Comparison of ENCODE assay signal across 11 cellular contexts in the genomic region with DNA sequence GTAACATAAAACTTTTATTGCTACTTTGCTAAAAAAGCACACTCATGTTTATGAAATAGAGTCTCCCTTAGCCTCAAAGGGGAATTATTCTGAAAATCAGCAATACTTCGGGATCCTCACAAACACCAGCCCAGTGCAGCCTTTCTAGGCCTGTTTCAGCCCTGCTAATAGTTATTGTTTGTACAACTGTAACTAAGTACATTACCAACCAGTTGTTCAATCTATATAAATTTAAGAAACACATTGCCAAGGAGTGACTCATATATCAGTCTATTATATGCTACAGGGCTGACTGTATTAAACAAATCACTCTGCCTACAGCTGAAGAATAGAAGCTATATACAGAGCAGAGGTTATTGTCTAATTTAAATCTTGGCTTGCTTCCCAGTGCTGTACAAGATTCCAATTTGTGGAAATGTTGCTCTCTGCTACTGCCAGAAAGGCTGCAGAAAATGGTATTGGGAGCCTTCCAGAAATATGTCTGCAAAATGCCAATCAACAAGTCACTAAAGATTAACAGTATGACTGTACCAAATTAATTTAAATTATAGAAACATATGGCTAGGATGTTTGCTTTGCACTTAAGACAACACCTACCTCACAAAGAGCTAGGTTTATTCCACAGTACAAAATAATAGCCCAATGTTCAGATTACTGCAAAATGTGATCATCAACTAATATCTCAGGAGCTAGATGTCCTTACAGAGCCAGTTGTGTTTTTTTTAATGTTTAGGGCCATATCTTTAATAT. TPM values are rescaled to one million over a fixed set of nuclear protein-coding genes. Genes with fewer than 3 reads are reported as not detected.
DNase-seq lines count a peak whose midpoint lies in the region; TF ChIP-seq lines count a peak whose summit lies in the region.
"Had no signal": no experiment of that assay in that cellular context is flagged by ENCODE, and none has a peak within 500 bp of the region (broad histone marks: within the 10 kb centered on the region; RNA-seq: fewer than 3 reads in every experiment).

No MANE protein-coding gene starts in this region.

- intact Hi-C loops in lower leg skin (cut with DNase I; ENCODE audit: low total_unique reads) = no loop called here

- in situ Hi-C loops in GM13976 (cut with MboI; ENCODE audit: low sequenced_read_pairs, unreplicated experiment) = no loop called here

- 11 to 32% methylated on average over 1 of the region's 1 CpG for WGBS in lower leg skin, 2 donors

- DNase-seq in NCI-H1417 treated with DMSO at 0.1 percent for 48 hours (lab: John Stamatoyannopoulos, UW) (peak; percentile 75), NCI-H69 (lab: John Stamatoyannopoulos, UW) (peak; percentile 95), fibroblast of pulmonary artery (ENCODE audit: low read depth) (peak; percentile 17), GM13976 (ENCODE audit: low spot score) (no peak), lower leg skin (ENCODE audit: low spot score in 2 of 2) (no peak)
- no peak for DNase-seq in activated CD4-positive, CD25-positive, alpha-beta regulatory T cell treated with anti-CD3 and anti-CD28 coated beads, Interleukin-2, amount 50 U/mL, for 72 hours
- DNase-seq: activated B cell treated with CpG ODN at 0.5 μM for 24 hours; activated naive CD4-positive, alpha-beta T cell treated with Interleukin-2 at 50 U/mL for 16 hours; stimulated activated CD4-positive, alpha-beta T cell treated with anti-CD3 and anti-CD28 coated beads, Interleukin-4, amount 100 ng/mL, for 24 hours had no signal

- no peak for TF ChIP-seq CTCF in fibroblast of pulmonary artery (IDR thresholded peaks at IDR 0.05; ENCODE audit: low read length, missing control alignments)
- no peak for TF ChIP-seq CTCF in GM13976 (IDR thresholded peaks at IDR 0.05; ENCODE audit: borderline replicate concordance, control extremely low read depth, extremely low read depth, insufficient read depth, missing control alignments)
- TF ChIP-seq CTCF in lower leg skin (IDR thresholded peaks at IDR 0.05) = no peak

- H3K27ac ChIP-seq in temporal lobe (ENCODE audit: low read depth, low read length) = peak overlapping the region; percentile 37
- H3K27ac ChIP-seq: suprapubic skin had no signal

- no peak for TF ChIP-seq POLR2A in lower leg skin (IDR thresholded peaks at IDR 0.05)

- H3K4me3 ChIP-seq in fibroblast of pulmonary artery (replicated peaks; ENCODE audit: low read depth, low read length) (no peak overlapping the region), lower leg skin (ENCODE audit: low read depth, poor library complexity, severe bottlenecking) (no peak overlapping the region)
- H3K4me3 ChIP-seq: suprapubic skin had no signal

RNA-seq across cellular contexts. Expression of a gene that starts 49.7 kb away (rescaled TPM):
- total RNA-seq in temporal lobe (17.0 TPM), lower leg skin (1 to 10 TPM in 3 of 4 donors, under 1 TPM in 1; 0.51 to 3.8 (median 1.9) TPM)
- total RNA-seq: activated B cell treated with CpG ODN at 0.5 μM for 24 hours had no signal

Comparison
In these comparisons a context has a peak if more than half of its experiments do, and no peak if none do; other contexts are left out.
1. DNase-seq: peak in NCI-H1417 treated with DMSO at 0.1 percent for 48 hours (single experiment), NCI-H69 (single experiment) and fibroblast of pulmonary artery (single experiment); none in activated CD4-positive, CD25-positive, alpha-beta regulatory T cell treated with anti-CD3 and anti-CD28 coated beads, Interleukin-2, amount 50 U/mL, for 72 hours (single experiment), GM13976 (single experiment) and lower leg skin (0 of 2).